In genomic region chr3:12964713-12965612, GRCh38 we compare ENCODE assay signal across 1 cellular context.
A peak's percentile ranks its signal among the peaks of the same experiment; 100 is the strongest.
TF ChIP-seq lines count a peak whose summit lies in the region.

No MANE protein-coding gene starts in this region.

TF ChIP-seq in HepG2, 621 proteins besides CTCF, POLR2A, EP300 and RAD21 (continued from another document and continues in another):
- TF ChIP-seq ZGPAT (CRISPR knock-in tag; IDR thresholded peaks at IDR 0.05) (peak; percentile 86), BORCS8-MEF2B (CRISPR knock-in tag; IDR thresholded peaks at IDR 0.05) (peak; percentile 80), RBM22 (optimal IDR thresholded peaks at IDR 0.05; ENCODE audit: low read length) (peak; percentile 23), ZNF850 (CRISPR knock-in tag; conservative IDR thresholded peaks at IDR 0.05) (no peak), ELF3 (CRISPR knock-in tag; IDR thresholded peaks at IDR 0.05) (peak; percentile 99), GATAD2A (CRISPR knock-in tag; IDR thresholded peaks at IDR 0.05) (peak; percentile 91), PRDM15 (CRISPR knock-in tag; IDR thresholded peaks at IDR 0.05) (peak; percentile 74; the same call in 1 of the 2 replicates), AFF4 (CRISPR knock-in tag; IDR thresholded peaks at IDR 0.05) (no peak), ZSCAN31 (CRISPR knock-in tag; IDR thresholded peaks at IDR 0.05; ENCODE audit: low read depth) (0 out of 2 replicates have a peak, but pooled peaks have one; percentile 55), RFX1 (IDR thresholded peaks at IDR 0.05) (no peak), ZFP41 (CRISPR knock-in tag; IDR thresholded peaks at IDR 0.05; ENCODE audit: borderline replicate concordance) (0 out of 2 replicates have a peak, but pooled peaks have one; percentile 14), PAXIP1 (CRISPR knock-in tag; conservative IDR thresholded peaks at IDR 0.05) (peak; percentile 98), ZNF552 (CRISPR knock-in tag; IDR thresholded peaks at IDR 0.05; ENCODE audit: borderline replicate concordance) (no peak), ZNF142 (CRISPR knock-in tag; IDR thresholded peaks at IDR 0.05) (no peak), SAP130 (CRISPR knock-in tag; IDR thresholded peaks at IDR 0.05; ENCODE audit: low read depth) (peak; percentile 99), ZNF331 (CRISPR knock-in tag; IDR thresholded peaks at IDR 0.05) (peak; percentile 91), ZNF557 (CRISPR knock-in tag; IDR thresholded peaks at IDR 0.05) (no peak), STAT5B (CRISPR knock-in tag; IDR thresholded peaks at IDR 0.05) (no peak), CHD4 (IDR thresholded peaks at IDR 0.05; ENCODE audit: borderline replicate concordance, low read length) (0 out of 2 replicates have a peak, but pooled peaks have one; percentile 51), ZNF572 (CRISPR knock-in tag; IDR thresholded peaks at IDR 0.05) (0 out of 2 replicates have a peak, but pooled peaks have one; percentile 17), NFAT5 (CRISPR knock-in tag; IDR thresholded peaks at IDR 0.05) (no peak), SNAPC2 (CRISPR knock-in tag; IDR thresholded peaks at IDR 0.05) (no peak), ZBTB37 (CRISPR knock-in tag; IDR thresholded peaks at IDR 0.05) (no peak)
